Comparison of ENCODE assay signal across 16 cellular contexts in genomic region chrX:1420371-1420770, GRCh38. TPM values are rescaled to one million over a fixed set of nuclear protein-coding genes. Genes with fewer than 3 reads are reported as not detected.
DNase-seq lines count a peak whose midpoint lies in the region; ATAC-seq, FAIRE-seq and TF ChIP-seq lines count a peak whose summit lies in the region.
"Had no signal": no experiment of that assay in that cellular context is flagged by ENCODE, and none has a peak within 500 bp of the region (broad histone marks: within the 10 kb centered on the region; RNA-seq: fewer than 3 reads in every experiment).

No MANE protein-coding gene starts in this region.

- H3K4me3 Mint-ChIP-seq in stimulated activated naive CD8-positive, alpha-beta T cell treated with anti-CD3 and anti-CD28 coated beads, Interleukin-15, Interleukin-2, amounts not matched to agents 100 ng/mL and 50 ng/mL, for 24 hours = no peak overlapping the region
- H3K4me3 Mint-ChIP-seq in memory B cell = no peak overlapping the region
- H3K4me3 Mint-ChIP-seq in activated CD4-positive, alpha-beta T cell treated with anti-CD3 and anti-CD28 coated beads for 36 hours = no peak overlapping the region
- H3K4me3 Mint-ChIP-seq: T-helper 1 cell treated with Interleukin-12 subunit alpha and Interleukin-12 subunit beta and Interleukin-4 antibody, amounts not matched to agents 30 μg/mL and 1 μg/mL, for 36 hours had no signal

- H3K36me3 ChIP-seq in GM12878 (ENCODE audit: control insufficient read depth in 2 of 2, insufficient read depth in 2 of 2, low read length in 1 of 2) = peaks cover 32 to 38% of the 10 kb centered on the region in 2 experiments
- peaks cover 2 to 11% of the 10 kb centered on the region in 2 donors for H3K36me3 ChIP-seq in aorta (ENCODE audit: control insufficient read depth in 1 of 2, insufficient read depth in 2 of 2, low read length in 1 of 2)

- H4K20me1 ChIP-seq in GM12878 (ENCODE audit: control insufficient read depth, insufficient read depth) = no peaks in the 10 kb centered on the region

- CTCF ChIA-PET in GM12878 (lab: Yijun Ruan, JAX) = no interaction called here
- CTCF ChIA-PET in activated CD4-positive, alpha-beta T cell treated with anti-CD3 and anti-CD28 coated beads for 36 hours (lab: Charles Lee) = no interaction called here

- peak overlapping the region; percentile 65 for H3K27ac Mint-ChIP-seq in stimulated activated naive CD8-positive, alpha-beta T cell treated with anti-CD3 and anti-CD28 coated beads, Interleukin-15, Interleukin-2, amounts not matched to agents 100 ng/mL and 50 ng/mL, for 24 hours
- H3K27ac Mint-ChIP-seq in memory B cell = peak overlapping the region; percentile 76
- H3K27ac Mint-ChIP-seq in activated CD4-positive, alpha-beta T cell treated with anti-CD3 and anti-CD28 coated beads for 36 hours = no peak overlapping the region

- SMC1A ChIA-PET in GM12878 (lab: Charles Lee; ENCODE audit: uncharacterized antibody, unreplicated experiment) = no interaction called here

- ATAC-seq in stimulated activated naive CD8-positive, alpha-beta T cell treated with anti-CD3 and anti-CD28 coated beads, Interleukin-15, Interleukin-2, amounts not matched to agents 100 U/mL and 50 U/mL, for 24 hours = no peak
- ATAC-seq in GM12878 (peak; percentile 5; the same call in 1 of the 3 replicates), memory B cell (ENCODE audit: low read depth) (no peak), aorta (ENCODE audit: low FRiP score) (no peak)
- ATAC-seq in activated CD4-positive, alpha-beta T cell treated with anti-CD3 and anti-CD28 coated beads for 36 hours = no peak

- no peak overlapping the region for H3K4me3 ChIP-seq in GM12878
- H3K4me3 ChIP-seq in aorta (ENCODE audit: low read length in 2 of 2) = no peak overlapping the region
- H3K4me3 ChIP-seq: coronary artery had no signal

- BruUV-seq in GM12878 (replicated peaks; lab: Mats Ljungman, UMichigan) = no TSS peak

- TF ChIP-seq CTCF in GM12878 (IDR thresholded peaks at IDR 0.05 in 2 of 3, conservative IDR thresholded peaks at IDR 0.05 in 1 of 3; ENCODE audit: control insufficient read depth in 2 of 3, extremely low read depth in 1 of 3, insufficient read depth in 1 of 3, low read depth in 3 of 3, low read length in 3 of 3) = no peak

- H3K27me3 ChIP-seq in GM12878 (replicated peaks in 1 of 2; ENCODE audit: control insufficient read depth in 2 of 2, insufficient read depth in 2 of 2, low read length in 1 of 2) (no peaks in the 10 kb centered on the region), aorta (ENCODE audit: control insufficient read depth in 1 of 2, insufficient read depth in 2 of 2, low read length in 1 of 2) (no peaks in the 10 kb centered on the region)

- H3K27ac ChIP-seq in GM12878 (ENCODE audit: control insufficient read depth, insufficient read depth) (no peak overlapping the region), aorta (ENCODE audit: low read depth in 1 of 2, low read length in 2 of 2) (no peak overlapping the region)
- H3K27ac ChIP-seq: C4-2B, coronary artery had no signal

- RAD21 ChIA-PET in GM12878 (lab: Charles Lee; ENCODE audit: unreplicated experiment) = no interaction called here

- no peak overlapping the region for H3K9ac ChIP-seq in GM12878 (ENCODE audit: control insufficient read depth, insufficient read depth, low read length)

- peaks cover 9% of the 10 kb centered on the region for H3K9me3 Mint-ChIP-seq in stimulated activated naive CD8-positive, alpha-beta T cell treated with anti-CD3 and anti-CD28 coated beads, Interleukin-15, Interleukin-2, amounts not matched to agents 100 ng/mL and 50 ng/mL, for 24 hours
- peaks cover 14% of the 10 kb centered on the region for H3K9me3 Mint-ChIP-seq in memory B cell
- peaks cover 25% of the 10 kb centered on the region for H3K9me3 Mint-ChIP-seq in activated CD4-positive, alpha-beta T cell treated with anti-CD3 and anti-CD28 coated beads for 36 hours (ENCODE audit: low read depth)

- no peak for DNase-seq in stimulated activated naive CD8-positive, alpha-beta T cell treated with anti-CD3 and anti-CD28 coated beads, Interleukin-15, Interleukin-2, amounts not matched to agents 100 U/mL and 50 U/mL, for 24 hours
- no peak for DNase-seq in GM12878 (ENCODE audit: low read depth, low spot score)
- no peak for DNase-seq in memory B cell (ENCODE audit: low spot score in 2 of 2)
- DNase-seq in aorta = peak; percentile 35 to 63
- no peak for DNase-seq in activated CD4-positive, alpha-beta T cell treated with anti-CD3 and anti-CD28 coated beads for 36 hours
- no peak for DNase-seq in stimulated activated CD4-positive, alpha-beta T cell treated with anti-CD3 and anti-CD28 coated beads, Interleukin-15, amount 100 ng/mL, for 24 hours
- no peak for DNase-seq in middle frontal gyrus (ENCODE audit: extremely low spot score, low spot score)
- DNase-seq: activated CD4-positive, alpha-beta T cell treated with anti-CD3 and anti-CD28 coated beads, Interleukin-2, amount 50 U/mL, for 1 hour; NCI-H1092; PC-3 had no signal

- H3K9me3 ChIP-seq in GM12878 (replicated peaks; ENCODE audit: control insufficient read depth, insufficient read depth, low read length) (peaks cover 24% of the 10 kb centered on the region), aorta (ENCODE audit: control insufficient read depth, low read length) (peaks cover 4% of the 10 kb centered on the region)

- H3K36me3 Mint-ChIP-seq in stimulated activated naive CD8-positive, alpha-beta T cell treated with anti-CD3 and anti-CD28 coated beads, Interleukin-15, Interleukin-2, amounts not matched to agents 100 ng/mL and 50 ng/mL, for 24 hours (ENCODE audit: low read depth) = peaks cover 50% of the 10 kb centered on the region
- H3K36me3 Mint-ChIP-seq in memory B cell = peaks cover 33% of the 10 kb centered on the region
- H3K36me3 Mint-ChIP-seq in activated CD4-positive, alpha-beta T cell treated with anti-CD3 and anti-CD28 coated beads for 36 hours (ENCODE audit: low read depth) = peaks cover 55% of the 10 kb centered on the region

- TF ChIP-seq EP300 in GM12878 (IDR thresholded peaks at IDR 0.05; ENCODE audit: borderline replicate concordance in 1 of 2, control insufficient read depth in 1 of 2, low read depth in 2 of 2, low read length in 2 of 2) = no peak

- TF ChIP-seq RAD21 in GM12878 (IDR thresholded peaks at IDR 0.05; ENCODE audit: insufficient read depth, low read depth, low read length) = no peak

- no peaks in the 10 kb centered on the region for H3K4me1 ChIP-seq in GM12878 (ENCODE audit: control insufficient read depth, insufficient read depth, low read length)
- no peaks in the 10 kb centered on the region for H3K4me1 ChIP-seq in aorta (ENCODE audit: control insufficient read depth in 1 of 2, insufficient read depth in 2 of 2, low read length in 2 of 2)

- no peaks in the 10 kb centered on the region for H3K79me2 ChIP-seq in GM12878 (ENCODE audit: control insufficient read depth, insufficient read depth, low read length)

- in situ Hi-C loops in GM12878 (cut with MboI) = no loop called here

- 89% methylated on average over 14 of the region's 14 CpGs for WGBS in GM12878 (ENCODE audit: insufficient coverage, insufficient replicate concordance, low lambda C conversion rate, missing lambda C conversion rate)
- 63 to 67% methylated on average over 14 of the region's 14 CpGs for WGBS in aorta, 2 donors

- H3K27me3 Mint-ChIP-seq in stimulated activated naive CD8-positive, alpha-beta T cell treated with anti-CD3 and anti-CD28 coated beads, Interleukin-15, Interleukin-2, amounts not matched to agents 100 ng/mL and 50 ng/mL, for 24 hours = no peaks in the 10 kb centered on the region
- H3K27me3 Mint-ChIP-seq in memory B cell = no peaks in the 10 kb centered on the region
- no peaks in the 10 kb centered on the region for H3K27me3 Mint-ChIP-seq in activated CD4-positive, alpha-beta T cell treated with anti-CD3 and anti-CD28 coated beads for 36 hours

- no peak for FAIRE-seq in GM12878 (lab: Jason Lieb, UNC)
- FAIRE-seq: G401.6, GM18507 had no signal

- intact Hi-C loops in GM12878 (cut with micrococcal nuclease; ENCODE audit: unreplicated experiment) (no loop called here), aorta (cut with DNase I) (no loop called here)
- intact Hi-C loops in activated CD4-positive, alpha-beta T cell treated with anti-CD3 and anti-CD28 coated beads for 36 hours (cut with DNase I, micrococcal nuclease) = no loop called here

- TF ChIP-seq POLR2A in GM12878 (IDR thresholded peaks at IDR 0.05; ENCODE audit: low read depth, low read length) = peak; percentile 70

- POLR2A ChIA-PET in GM12878 (lab: Charles Lee) = no interaction called here
- POLR2A ChIA-PET in activated CD4-positive, alpha-beta T cell treated with anti-CD3 and anti-CD28 coated beads for 36 hours (lab: Charles Lee) = no interaction called here

- no peaks in the 10 kb centered on the region for H3K4me1 Mint-ChIP-seq in stimulated activated naive CD8-positive, alpha-beta T cell treated with anti-CD3 and anti-CD28 coated beads, Interleukin-15, Interleukin-2, amounts not matched to agents 100 ng/mL and 50 ng/mL, for 24 hours (ENCODE audit: low read depth)
- H3K4me1 Mint-ChIP-seq in memory B cell = peaks cover 19% of the 10 kb centered on the region
- H3K4me1 Mint-ChIP-seq in activated CD4-positive, alpha-beta T cell treated with anti-CD3 and anti-CD28 coated beads for 36 hours = no peaks in the 10 kb centered on the region

- H2AFZ ChIP-seq in GM12878 (ENCODE audit: control insufficient read depth, low read depth, low read length) = no peak overlapping the region

- H3K4me2 ChIP-seq in GM12878 (ENCODE audit: control insufficient read depth, insufficient read depth) = no peak overlapping the region

RNA-seq across cellular contexts. Expression of gene SLC25A6, which starts 28.5 kb away (rescaled TPM):
- 200 and 249 TPM in 2 replicates for total RNA-seq in GM12878 (2013; cell fraction: nucleolus; rRNA removed)
- 225 and 293 TPM in 2 replicates for total RNA-seq in GM12878 (2014; rRNA removed)
- 261 and 287 TPM in 2 replicates for total RNA-seq in GM12878 (2014; rRNA removed; fragmentation: Illumina TruSeq; extraction: Trizol)
- total RNA-seq in GM12878 (2021) = 632 and 654 TPM in 2 replicates
- polyA plus RNA-seq in GM12878 (2011; ENCODE audit: low read depth) = 286 TPM
- 157 and 352 TPM in 2 replicates for polyA plus RNA-seq in GM12878 (2011; rRNA removed)
- 683 and 869 TPM in 2 replicates for polyA plus RNA-seq in GM12878 (2011; cell fraction: cytosol; rRNA removed)
- 295 and 304 TPM in 2 replicates for polyA plus RNA-seq in GM12878 (2011; cell fraction: nucleus; rRNA removed)
- polyA plus RNA-seq in GM12878 (2012) = 757 and 810 TPM in 2 replicates
- polyA plus RNA-seq in GM12878 (2014; fragmentation: Illumina TruSeq; extraction: Trizol) = 34.2 and 187 TPM in 2 replicates
- 100 to 1,000 TPM in 1 of 2 experiments, 10 to 100 TPM in 1; 61.9 to 127 TPM for polyA plus RNA-seq in GM12878 (2014; fragmentation: Nextera tagmentation; extraction: Ambion mirVana)
- polyA plus RNA-seq in GM12878 (2014; rRNA removed) = 642 and 753 TPM in 2 replicates
- 100 to 1,000 TPM; 447 to 454 TPM for polyA plus RNA-seq in GM12878 (2016; fragmentation: Nextera tagmentation; extraction: Ambion mirVana)
- polyA minus RNA-seq in GM12878 (2011; rRNA and poly(A)+ RNA removed) = 274 and 515 TPM in 2 replicates
- 253 and 254 TPM in 2 replicates for polyA minus RNA-seq in GM12878 (2011; cell fraction: cytosol; rRNA and poly(A)+ RNA removed)
- polyA minus RNA-seq in GM12878 (2011; cell fraction: nucleus; rRNA and poly(A)+ RNA removed) = 107 and 179 TPM in 2 replicates
- total RNA-seq in aorta = 100 to 1,000 TPM; 207 to 212 TPM
- 100 to 1,000 TPM; 316 to 348 TPM for polyA plus RNA-seq in aorta
- total RNA-seq in activated CD4-positive, alpha-beta T cell treated with anti-CD3 and anti-CD28 coated beads for 36 hours = 100 to 1,000 TPM; 396 to 456 TPM

RNA-seq across cellular contexts. Expression of gene ASMTL, which starts 32.3 kb away (rescaled TPM):
- 32.4 and 34.7 TPM in 2 replicates for total RNA-seq in GM12878 (2013; cell fraction: nucleolus; rRNA removed)
- total RNA-seq in GM12878 (2014; rRNA removed) (21.7 and 32.2 TPM in 2 replicates), GM12878 (2014; rRNA removed; fragmentation: Illumina TruSeq; extraction: Trizol) (15.5 and 18.1 TPM in 2 replicates), GM12878 (2021) (46.6 and 46.8 TPM in 2 replicates), aorta (10 to 100 TPM; 31.3 to 32.3 TPM)
- 14.8 TPM for polyA plus RNA-seq in GM12878 (2011; ENCODE audit: low read depth)
- polyA plus RNA-seq in GM12878 (2011; rRNA removed) (24.5 and 51.9 TPM in 2 replicates), GM12878 (2014; fragmentation: Illumina TruSeq; extraction: Trizol) (8.5 and 14.3 TPM in 2 replicates), GM12878 (2014; fragmentation: Nextera tagmentation; extraction: Ambion mirVana) (1 to 10 TPM; 1.6 to 3.8 TPM), GM12878 (2014; rRNA removed) (44.6 and 48.4 TPM in 2 replicates), GM12878 (2016; fragmentation: Nextera tagmentation; extraction: Ambion mirVana) (10 to 100 TPM; 32.1 to 34.4 TPM), aorta (10 to 100 TPM; 26.7 to 56.1 TPM)
- 54.2 and 67.8 TPM in 2 replicates for polyA plus RNA-seq in GM12878 (2011; cell fraction: cytosol; rRNA removed)
- polyA plus RNA-seq in GM12878 (2011; cell fraction: nucleus; rRNA removed) = 97.6 and 127 TPM in 2 replicates
- polyA plus RNA-seq in GM12878 (2012) = 42.3 and 47.5 TPM in 2 replicates
- polyA minus RNA-seq in GM12878 (2011; rRNA and poly(A)+ RNA removed) = 31.2 and 53.8 TPM in 2 replicates
- polyA minus RNA-seq in GM12878 (2011; cell fraction: cytosol; rRNA and poly(A)+ RNA removed) = 20.7 and 21.2 TPM in 2 replicates
- 17.2 and 27.9 TPM in 2 replicates for polyA minus RNA-seq in GM12878 (2011; cell fraction: nucleus; rRNA and poly(A)+ RNA removed)
- total RNA-seq in activated CD4-positive, alpha-beta T cell treated with anti-CD3 and anti-CD28 coated beads for 36 hours = 10 to 100 TPM; 33.9 to 38.3 TPM

Comparison
In these comparisons a context has a peak if more than half of its experiments do, and no peak if none do; other contexts are left out.
1. DNase-seq: peak in aorta (2 of 2); none in stimulated activated naive CD8-positive, alpha-beta T cell treated with anti-CD3 and anti-CD28 coated beads, Interleukin-15, Interleukin-2, amounts not matched to agents 100 U/mL and 50 U/mL, for 24 hours (single experiment), GM12878 (single experiment), memory B cell (0 of 2), activated CD4-positive, alpha-beta T cell treated with anti-CD3 and anti-CD28 coated beads for 36 hours (single experiment), stimulated activated CD4-positive, alpha-beta T cell treated with anti-CD3 and anti-CD28 coated beads, Interleukin-15, amount 100 ng/mL, for 24 hours (single experiment) and middle frontal gyrus (single experiment).